Comparison of ENCODE assay signal across 8 cellular contexts in genomic region chrX:114611018-114611619, GRCh38. TPM values are rescaled to one million over a fixed set of nuclear protein-coding genes. Genes with fewer than 3 reads are reported as not detected.
A peak's percentile ranks its signal among the peaks of the same experiment; 100 is the strongest.
DNase-seq lines count a peak whose midpoint lies in the region; ATAC-seq, FAIRE-seq and TF ChIP-seq lines count a peak whose summit lies in the region.

No MANE protein-coding gene starts in this region.

- peak; percentile 59 for FAIRE-seq in TTC549 (lab: Jason Lieb, UNC)
- FAIRE-seq in small intestine (lab: Jason Lieb, UNC) = no peak

- H4K20me1 ChIP-seq in KMS-11 (ENCODE audit: insufficient read depth) = no peaks in the 10 kb centered on the region

- H3K4me3 ChIP-seq in KMS-11 (IDR thresholded peaks at IDR 0.05; ENCODE audit: insufficient read depth, low read depth, low read length) (no peak overlapping the region), small intestine (ENCODE audit: low read depth in 1 of 2, low read length in 2 of 2) (no peak overlapping the region)

- no peak overlapping the region for H2AFZ ChIP-seq in KMS-11 (ENCODE audit: low read depth)

- ATAC-seq in GM19463 (IDR thresholded peaks at IDR 0.05; ENCODE audit: unreplicated experiment) (peak; percentile 88), GM21737 (IDR thresholded peaks at IDR 0.05; ENCODE audit: unreplicated experiment) (no peak)

- DNase-seq in activated CD8-positive, alpha-beta memory T cell treated with anti-CD3 and anti-CD28 coated beads for 24 hours = peak; percentile 56
- no peak for DNase-seq in activated CD8-positive, alpha-beta memory T cell treated with anti-CD3 and anti-CD28 coated beads, Interleukin-2, amount 50 U/mL, for 4 hours
- DNase-seq in germinal center (ENCODE audit: low spot score) (peak; percentile 2), small intestine (peak; percentile 11)

- H3K4me2 ChIP-seq in KMS-11 = no peak overlapping the region

- TF ChIP-seq CTCF in KMS-11 (conservative IDR thresholded peaks at IDR 0.05; ENCODE audit: low read depth, low read length) = peak; percentile 77

- WGBS in small intestine, 3 donors = 53 to 59% (median 58%) methylated on average over 11 of the region's 11 CpGs

- no peaks in the 10 kb centered on the region for H3K27me3 ChIP-seq in KMS-11 (ENCODE audit: insufficient read depth, low read depth)
- H3K27me3 ChIP-seq in small intestine (ENCODE audit: control insufficient read depth in 2 of 2, insufficient read depth in 2 of 2, low read length in 2 of 2) = no peaks in the 10 kb centered on the region

- H3K36me3 ChIP-seq in KMS-11 (ENCODE audit: insufficient read depth) = no peaks in the 10 kb centered on the region
- no peaks in the 10 kb centered on the region for H3K36me3 ChIP-seq in small intestine (ENCODE audit: control insufficient read depth in 2 of 2, insufficient read depth in 2 of 2, low read length in 2 of 2)

- H3K9ac ChIP-seq in KMS-11 = no peak overlapping the region

- H3K27ac ChIP-seq in KMS-11 = no peak overlapping the region
- H3K27ac ChIP-seq in small intestine (ENCODE audit: low read depth in 1 of 2, low read length in 1 of 2) = no peak overlapping the region

- H3K4me1 ChIP-seq in KMS-11 (ENCODE audit: low read depth, poor library complexity, severe bottlenecking) (no peaks in the 10 kb centered on the region), small intestine (ENCODE audit: control insufficient read depth in 2 of 2, insufficient read depth in 1 of 2, low read depth in 1 of 2, low read length in 1 of 2) (no peaks in the 10 kb centered on the region)

- no peaks in the 10 kb centered on the region for H3K9me3 ChIP-seq in small intestine (ENCODE audit: control insufficient read depth, low read depth)

- no peaks in the 10 kb centered on the region for H3K79me2 ChIP-seq in KMS-11 (ENCODE audit: insufficient read depth, low read depth)

RNA-seq across cellular contexts. Expression of gene HTR2C, which starts 27.2 kb away (rescaled TPM):
- not detected for polyA plus RNA-seq in small intestine
